In genomic region chr12:19402211-19402610, GRCh38 we compare ENCODE assay signal across 19 cellular contexts. TPM values are rescaled to one million over a fixed set of nuclear protein-coding genes. Genes with fewer than 3 reads are reported as not detected.
A peak's percentile ranks its signal among the peaks of the same experiment; 100 is the strongest.
DNase-seq lines count a peak whose midpoint lies in the region; ATAC-seq, FAIRE-seq and TF ChIP-seq lines count a peak whose summit lies in the region.
"Had no signal": no experiment of that assay in that cellular context is flagged by ENCODE, and none has a peak within 500 bp of the region (broad histone marks: within the 10 kb centered on the region; RNA-seq: fewer than 3 reads in every experiment).

No MANE protein-coding gene starts in this region.

- H3K27me3 Mint-ChIP-seq in neural progenitor cell (ENCODE audit: insufficient read depth, low read depth) (peaks cover 9% of the 10 kb centered on the region), progenitor cell of endocrine pancreas (no peaks in the 10 kb centered on the region)

- WGBS in HepG2 (ENCODE audit: low lambda C conversion rate) = 0% methylated on average over 2 of the region's 6 CpGs
- WGBS in right lobe of liver (ENCODE audit: insufficient coverage, low coverage, low lambda C conversion rate, missing lambda C conversion rate) = no CpG with 5 or more reads among the region's 6 CpGs
- 95 to 96% methylated on average over 6 of the region's 6 CpGs for WGBS in aorta, 2 donors

- H3K36me3 ChIP-seq in HepG2 (replicated peaks in 1 of 2; ENCODE audit: control insufficient read depth in 1 of 2, insufficient read depth in 2 of 2, low read length in 2 of 2) (no peaks in the 10 kb centered on the region), right lobe of liver (no peaks in the 10 kb centered on the region), neural progenitor cell (no peaks in the 10 kb centered on the region), aorta (ENCODE audit: control insufficient read depth in 1 of 2, insufficient read depth in 2 of 2, low read length in 1 of 2) (no peaks in the 10 kb centered on the region)

- H2AFZ ChIP-seq in HepG2 (ENCODE audit: low read length) = peak overlapping the region; percentile 24
- peak overlapping the region; percentile 50 for H2AFZ ChIP-seq in neural progenitor cell (replicated peaks)

- no peaks in the 10 kb centered on the region for H4K20me1 ChIP-seq in HepG2 (ENCODE audit: insufficient read depth, low read length)
- H4K20me1 ChIP-seq in neural progenitor cell (ENCODE audit: low read depth) = no peaks in the 10 kb centered on the region

- H3K4me1 Mint-ChIP-seq in neural progenitor cell (peaks cover 2% of the 10 kb centered on the region), progenitor cell of endocrine pancreas (ENCODE audit: low read depth) (no peaks in the 10 kb centered on the region)

- POLR2A ChIA-PET in HepG2 (lab: Yijun Ruan, JAX) = interaction anchor here (0.9 to 2.0 kb wide), 2 partner anchors 11 to 37 kb away, joined by 3 to 8 read pairs; partner anchors contain the start of gene AEBP2

- TF ChIP-seq EP300 in HepG2 (IDR thresholded peaks at IDR 0.05; ENCODE audit: low read depth in 2 of 2, low read length in 2 of 2) (no peak), HepG2 (CRISPR knock-in tag; IDR thresholded peaks at IDR 0.05; ENCODE audit: borderline replicate concordance) (no peak)

- no peak for TF ChIP-seq RAD21 in HepG2 (CRISPR knock-in tag; IDR thresholded peaks at IDR 0.05)

- no peak overlapping the region for H3K27ac Mint-ChIP-seq in neural progenitor cell
- no peak overlapping the region for H3K27ac Mint-ChIP-seq in progenitor cell of endocrine pancreas

- H3K27me3 ChIP-seq in HepG2 (ENCODE audit: control insufficient read depth in 1 of 2, insufficient read depth in 2 of 2, low read length in 2 of 2) (no peaks in the 10 kb centered on the region), right lobe of liver (no peaks in the 10 kb centered on the region), neural progenitor cell (no peaks in the 10 kb centered on the region), aorta (ENCODE audit: control insufficient read depth in 1 of 2, insufficient read depth in 2 of 2, low read length in 1 of 2) (no peaks in the 10 kb centered on the region)

- in situ Hi-C loops in HepG2 (cut with HindIII; ENCODE audit: extremely low pct_ligation_motif_present, low pct_unique_long_range_greater_than_20kb) = no loop called here

- H3K4me3 ChIP-seq in HepG2 (replicated peaks in 1 of 3; ENCODE audit: insufficient read depth in 1 of 3, low read depth in 2 of 3, low read length in 3 of 3) = peak overlapping the region in 1 of 3 experiments; percentile 8; a peak in 1 of 6 replicates
- no peak overlapping the region for H3K4me3 ChIP-seq in right lobe of liver
- H3K4me3 ChIP-seq in neural progenitor cell = no peak overlapping the region
- no peak overlapping the region for H3K4me3 ChIP-seq in aorta (ENCODE audit: low read length in 2 of 2)

- ATAC-seq in HepG2 (peak; percentile 77), right lobe of liver (no peak), aorta (ENCODE audit: low FRiP score) (no peak)

- H3K9me3 ChIP-seq in HepG2 (ENCODE audit: low read length) = no peaks in the 10 kb centered on the region
- H3K9me3 ChIP-seq in right lobe of liver = no peaks in the 10 kb centered on the region
- no peaks in the 10 kb centered on the region for H3K9me3 ChIP-seq in neural progenitor cell (ENCODE audit: low read depth)
- no peaks in the 10 kb centered on the region for H3K9me3 ChIP-seq in aorta (ENCODE audit: control insufficient read depth, low read length)

- DNase-seq in HepG2 (ENCODE audit: low spot score) (peak; percentile 15), right lobe of liver (no peak), epithelial cell of prostate (ENCODE audit: low read depth, low spot score) (peak; percentile 40), neural progenitor cell (ENCODE audit: low spot score) (peak; percentile 12), progenitor cell of endocrine pancreas (ENCODE audit: low spot score, unreplicated experiment) (no peak), DMS153 treated with DMSO at 0.1 percent for 48 hours (lab: John Stamatoyannopoulos, UW; ENCODE audit: unreplicated experiment) (no peak), occipital lobe (lab: John Stamatoyannopoulos, UW) (no peak), aorta (no peak)
- DNase-seq: GF-D8; Kasumi-1; MM.1S; NCI-H187; NCI-H345; NCI-H526 treated with DMSO at 0.1 percent for 48 hours; NK-92 treated with Interleukin-12 subunit alpha and Interleukin-12 subunit beta, amount 100 ng/mL, for 24 hours; SHP77 had no signal

- no peak for TF ChIP-seq POLR2A in HepG2 (IDR thresholded peaks at IDR 0.05; ENCODE audit: insufficient read depth in 1 of 2, low read depth in 2 of 2, low read length in 2 of 2)
- no peak for TF ChIP-seq POLR2A in right lobe of liver (IDR thresholded peaks at IDR 0.05)

- H3K4me2 ChIP-seq in HepG2 (ENCODE audit: low read depth, low read length) (peak overlapping the region; percentile 59), neural progenitor cell (no peak overlapping the region)

- TF ChIP-seq CTCF in HepG2 (CRISPR knock-in tag; IDR thresholded peaks at IDR 0.05) = no peak
- TF ChIP-seq CTCF in right lobe of liver (IDR thresholded peaks at IDR 0.05) = no peak
- TF ChIP-seq CTCF in neural progenitor cell (IDR thresholded peaks at IDR 0.05) = no peak
- TF ChIP-seq CTCF in progenitor cell of endocrine pancreas (IDR thresholded peaks at IDR 0.05; ENCODE audit: unreplicated experiment) = no peak

- H3K27ac ChIP-seq in HepG2 (ENCODE audit: extremely low read length, insufficient read depth, low read length) = no peak overlapping the region
- H3K27ac ChIP-seq in right lobe of liver = no peak overlapping the region
- H3K27ac ChIP-seq in epithelial cell of prostate = peak overlapping the region; percentile 48
- H3K27ac ChIP-seq in neural progenitor cell = no peak overlapping the region
- H3K27ac ChIP-seq in aorta (ENCODE audit: low read depth in 1 of 2, low read length in 2 of 2) = peak overlapping the region in 1 of 2 donors; percentile 59

- H3K36me3 Mint-ChIP-seq in neural progenitor cell (no peaks in the 10 kb centered on the region), progenitor cell of endocrine pancreas (ENCODE audit: insufficient read depth) (no peaks in the 10 kb centered on the region)

- 0 out of 2 replicates have a peak overlapping the region, but pooled peaks have one; percentile 7 for H3K9ac ChIP-seq in HepG2 (ENCODE audit: insufficient read depth, low read depth, low read length)
- no peak overlapping the region for H3K9ac ChIP-seq in neural progenitor cell

- CTCF ChIA-PET in HepG2 (lab: Yijun Ruan, JAX; ENCODE audit: low intra/inter-chr PET ratio, low total read pairs) = no interaction called here

- intact Hi-C loops in HepG2 (cut with micrococcal nuclease; ENCODE audit: unreplicated experiment) = loop anchor here (5.0 kb wide), 1 partner anchor 35 kb away; the partner anchor contains the start of gene AEBP2
- intact Hi-C loops in right lobe of liver (cut with DNase I) = no loop called here
- intact Hi-C loops in aorta (cut with DNase I) = no loop called here

- no peaks in the 10 kb centered on the region for H3K79me2 ChIP-seq in HepG2 (ENCODE audit: insufficient read depth, low read length)
- no peaks in the 10 kb centered on the region for H3K79me2 ChIP-seq in neural progenitor cell (ENCODE audit: low read depth)

- H3K9me3 Mint-ChIP-seq in neural progenitor cell (no peaks in the 10 kb centered on the region), progenitor cell of endocrine pancreas (ENCODE audit: low read depth) (peaks cover 5% of the 10 kb centered on the region)

- H3K4me3 Mint-ChIP-seq in neural progenitor cell (no peak overlapping the region), progenitor cell of endocrine pancreas (ENCODE audit: low read depth) (no peak overlapping the region)

- FAIRE-seq in HepG2 (lab: Jason Lieb, UNC) = no peak
- FAIRE-seq: A204.1, GM12891, GM18507 had no signal

- no TSS peak for BruUV-seq in HepG2 (replicated peaks; lab: Mats Ljungman, UMichigan)

- H3K4me1 ChIP-seq in HepG2 (ENCODE audit: insufficient read depth, low read length) = peaks cover 29% of the 10 kb centered on the region
- no peaks in the 10 kb centered on the region for H3K4me1 ChIP-seq in right lobe of liver
- no peaks in the 10 kb centered on the region for H3K4me1 ChIP-seq in neural progenitor cell
- no peaks in the 10 kb centered on the region for H3K4me1 ChIP-seq in aorta (ENCODE audit: control insufficient read depth in 1 of 2, insufficient read depth in 2 of 2, low read length in 2 of 2)

- no peaks in the 10 kb centered on the region for H3F3A ChIP-seq in neural progenitor cell (ENCODE audit: low read depth)

TF ChIP-seq in HepG2, 621 proteins besides CTCF, POLR2A, EP300 and RAD21 (continues in another document):
- no peak for TF ChIP-seq SP1 (IDR thresholded peaks at IDR 0.05)
- no peak for TF ChIP-seq SP1 (CRISPR knock-in tag; IDR thresholded peaks at IDR 0.05)
- no peak for TF ChIP-seq ZC3H13 (CRISPR knock-in tag; IDR thresholded peaks at IDR 0.05)

RNA-seq across cellular contexts. Expression of gene AEBP2, which starts 37.1 kb away (rescaled TPM):
- total RNA-seq in HepG2 (2016; rRNA removed; fragmentation: Illumina TruSeq; extraction: Trizol) (17.9 and 33.0 TPM in 2 replicates), right lobe of liver (10 to 100 TPM in 5 of 6 experiments, 1 to 10 TPM in 1; 9.7 to 18.2 (median 13.4) TPM), neural progenitor cell (ENCODE audit: low replicate concordance) (22.6 and 34.0 TPM in 2 replicates), progenitor cell of endocrine pancreas (64.9 and 68.5 TPM in 2 replicates), occipital lobe (42.4 TPM), aorta (10 to 100 TPM; 74.3 to 89.0 TPM)
- total RNA-seq in HepG2 (2016; cell fraction: cytosol; rRNA removed; fragmentation: Illumina TruSeq; extraction: Trizol; ENCODE audit: low read depth) = 20.7 and 22.4 TPM in 2 replicates
- 19.9 and 27.9 TPM in 2 replicates for total RNA-seq in HepG2 (2016; cell fraction: insoluble cytoplasmic fraction; rRNA removed; fragmentation: Illumina TruSeq; extraction: Trizol)
- total RNA-seq in HepG2 (2016; cell fraction: membrane; rRNA removed; fragmentation: Illumina TruSeq; extraction: Trizol) = 11.3 and 13.9 TPM in 2 replicates
- 17.7 and 18.1 TPM in 2 replicates for total RNA-seq in HepG2 (2016; cell fraction: nucleus; rRNA removed; fragmentation: Illumina TruSeq; extraction: Trizol)
- polyA plus RNA-seq in HepG2 (2011; rRNA removed) (8.7 and 9.2 TPM in 2 replicates), aorta (10 to 100 TPM; 24.8 to 25.3 TPM)
- 3.7 and 7.3 TPM in 2 replicates for polyA plus RNA-seq in HepG2 (2011; cell fraction: cytosol; rRNA removed)
- polyA plus RNA-seq in HepG2 (2011; cell fraction: nucleus; rRNA removed) = 6.9 and 8.6 TPM in 2 replicates
- polyA plus RNA-seq in HepG2 (2012) = 14.1 and 20.8 TPM in 2 replicates
- 0.69 and 0.71 TPM in 2 replicates for polyA plus RNA-seq in HepG2 (2016; cell fraction: cytosol; fragmentation: Illumina TruSeq; extraction: Trizol; ENCODE audit: low read depth)
- polyA plus RNA-seq in HepG2 (2016; cell fraction: insoluble cytoplasmic fraction; fragmentation: Illumina TruSeq; extraction: Trizol; ENCODE audit: low read depth) = 30.1 and 33.2 TPM in 2 replicates
- 4.2 and 4.5 TPM in 2 replicates for polyA plus RNA-seq in HepG2 (2016; cell fraction: membrane; fragmentation: Illumina TruSeq; extraction: Trizol; ENCODE audit: low read depth)
- 19.9 and 20.7 TPM in 2 replicates for polyA plus RNA-seq in HepG2 (2016; cell fraction: nucleus; fragmentation: Illumina TruSeq; extraction: Trizol; ENCODE audit: insufficient read depth, low read depth)
- 6.7 and 21.1 TPM in 2 replicates for polyA minus RNA-seq in HepG2 (2011; rRNA and poly(A)+ RNA removed; ENCODE audit: low replicate concordance)
- polyA minus RNA-seq in HepG2 (2011; cell fraction: cytosol; rRNA and poly(A)+ RNA removed) = 14.4 and 17.4 TPM in 2 replicates
- 20.8 and 21.9 TPM in 2 replicates for polyA minus RNA-seq in HepG2 (2011; cell fraction: nucleus; rRNA and poly(A)+ RNA removed)

Comparison
In these comparisons a context has a peak if more than half of its experiments do, and no peak if none do; other contexts are left out.
1. DNase-seq: peak in HepG2 (single experiment), epithelial cell of prostate (single experiment) and neural progenitor cell (single experiment); none in right lobe of liver (0 of 3), progenitor cell of endocrine pancreas (single experiment), DMS153 treated with DMSO at 0.1 percent for 48 hours (single experiment), occipital lobe (single experiment) and aorta (0 of 2).